In the genomic region with DNA sequence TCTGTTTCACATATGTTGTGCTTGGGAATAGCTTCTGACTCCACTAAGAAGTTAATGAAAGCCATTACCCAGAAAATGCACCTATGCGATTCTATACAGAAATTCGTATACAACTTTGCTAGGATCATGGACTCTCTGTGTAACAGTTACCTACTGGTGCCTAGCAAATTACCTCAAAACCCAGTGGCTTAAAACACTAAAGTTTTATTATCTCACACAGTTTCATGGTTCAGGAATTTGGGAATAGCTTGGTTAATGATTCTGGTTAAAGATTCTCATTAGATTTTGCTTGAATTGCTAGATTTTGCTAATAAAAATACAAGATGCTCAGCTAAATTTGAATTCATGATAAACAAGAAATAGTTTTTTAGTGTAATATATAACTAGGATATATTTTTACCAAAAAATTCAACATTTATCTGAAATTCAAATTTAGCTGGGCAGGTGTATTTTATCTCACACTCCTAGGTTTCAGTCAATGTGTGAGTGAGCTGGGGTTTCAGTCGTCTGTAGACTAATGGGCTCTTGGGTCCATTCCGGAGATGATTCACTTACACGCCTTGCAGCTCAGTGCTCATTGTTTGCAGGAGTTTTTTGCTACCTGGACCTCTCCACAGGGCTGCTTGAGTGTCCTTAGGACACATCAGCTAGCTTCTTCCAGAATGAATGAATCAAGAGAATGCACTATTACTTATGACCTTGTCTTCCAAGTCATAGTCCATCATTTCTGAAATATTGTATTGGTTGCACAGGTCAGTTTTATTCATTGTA, we compare ENCODE assay signal across 15 cellular contexts.
DNase-seq lines count a peak whose midpoint lies in the region; ATAC-seq, FAIRE-seq and TF ChIP-seq lines count a peak whose summit lies in the region.
"Had no signal": no experiment of that assay in that cellular context is flagged by ENCODE, and none has a peak within 500 bp of the region (broad histone marks: within the 10 kb centered on the region; RNA-seq: fewer than 3 reads in every experiment).

No MANE protein-coding gene starts in this region.

- no peak overlapping the region for H3K14ac ChIP-seq in H9 (ENCODE audit: insufficient read depth, low read length)

- H2AK5ac ChIP-seq in H9 (ENCODE audit: insufficient read length, low read length), result no peak overlapping the region

- no peaks in the 10 kb centered on the region for H4K20me1 ChIP-seq in H9 (ENCODE audit: control insufficient read depth, insufficient read depth, insufficient read length)

- H3K4me3 Mint-ChIP-seq in H9, result no peak overlapping the region
- H3K4me3 Mint-ChIP-seq in naive thymus-derived CD8-positive, alpha-beta T cell, result no peak overlapping the region
- H3K4me3 Mint-ChIP-seq: CD4-positive, alpha-beta T cell had no signal

- no peak overlapping the region for H2BK5ac ChIP-seq in H9 (ENCODE audit: insufficient read length, low read length)

- H3K23ac ChIP-seq in H9 (ENCODE audit: insufficient read length, low read depth, low read length), result no peak overlapping the region

- no peak overlapping the region for H3K4me2 ChIP-seq in H9 (ENCODE audit: insufficient read depth, insufficient read length, low read length)

- H3K18ac ChIP-seq in H9 (ENCODE audit: insufficient read length, low read depth, low read length), result no peak overlapping the region

- no peaks in the 10 kb centered on the region; the same call in 1 of the 2 replicates for H3K27me3 Mint-ChIP-seq in H9 (ENCODE audit: low read depth)
- H3K27me3 Mint-ChIP-seq in naive thymus-derived CD8-positive, alpha-beta T cell, result peaks cover 2 to 9% (median 3%) of the 10 kb centered on the region in 5 donors
- H3K27me3 Mint-ChIP-seq: CD4-positive, alpha-beta T cell had no signal

- H2BK120ac ChIP-seq in H9 (ENCODE audit: low read depth, low read length, poor library complexity, severe bottlenecking), result no peak overlapping the region

- TF ChIP-seq CTCF in H9 (conservative IDR thresholded peaks at IDR 0.05), result no peak

- H3K4me1 ChIP-seq in H9 (ENCODE audit: insufficient read depth, low read length), result no peaks in the 10 kb centered on the region

- H3K9ac ChIP-seq in H9 (ENCODE audit: extremely low read depth, insufficient read length, low read length), result no peak overlapping the region

- in situ Hi-C loops in Caki2 (cut with HindIII; ENCODE audit: low pct_unique_long_range_greater_than_20kb, low sequenced_read_pairs), result no loop called here

- H2BK20ac ChIP-seq in H9 (ENCODE audit: low read depth, low read length, poor library complexity, severe bottlenecking), result no peak overlapping the region

- no peaks in the 10 kb centered on the region for H3K79me2 ChIP-seq in H9 (ENCODE audit: insufficient read depth, low read length)

- H3T11ph ChIP-seq in H9 (ENCODE audit: low read length), result no peak overlapping the region

- no peaks in the 10 kb centered on the region for H3K36me3 Mint-ChIP-seq in H9 (ENCODE audit: insufficient read depth in 1 of 3, low read depth in 3 of 3)
- H3K36me3 Mint-ChIP-seq in naive thymus-derived CD8-positive, alpha-beta T cell, result no peaks in the 10 kb centered on the region

- H3K9me3 ChIP-seq in H9 (ENCODE audit: control insufficient read depth, low read depth, low read length), result no peaks in the 10 kb centered on the region

- no peak overlapping the region for H2AFZ ChIP-seq in H9 (ENCODE audit: low read length)

- no peaks in the 10 kb centered on the region for H3K9me3 Mint-ChIP-seq in H9
- no peaks in the 10 kb centered on the region for H3K9me3 Mint-ChIP-seq in naive thymus-derived CD8-positive, alpha-beta T cell
- H3K9me3 Mint-ChIP-seq: CD4-positive, alpha-beta T cell had no signal

- no peak overlapping the region for H3K4ac ChIP-seq in H9 (ENCODE audit: low read depth, low read length)

- no peaks in the 10 kb centered on the region for H3K79me1 ChIP-seq in H9 (ENCODE audit: insufficient read depth, low read depth, low read length, poor library complexity, severe bottlenecking)

- no peak overlapping the region for H3K27ac Mint-ChIP-seq in H9
- H3K27ac Mint-ChIP-seq in naive thymus-derived CD8-positive, alpha-beta T cell, result no peak overlapping the region
- H3K27ac Mint-ChIP-seq: CD4-positive, alpha-beta T cell had no signal

- ATAC-seq in naive thymus-derived CD8-positive, alpha-beta T cell, result no peak
- ATAC-seq: GM12878 had no signal

- no peaks in the 10 kb centered on the region for H3K23me2 ChIP-seq in H9 (ENCODE audit: insufficient read length, low read depth, low read length, poor library complexity, severe bottlenecking)

- H2BK12ac ChIP-seq in H9 (ENCODE audit: insufficient read length, low read depth, low read length), result no peak overlapping the region

- no peak overlapping the region for H4K5ac ChIP-seq in H9 (ENCODE audit: insufficient read length, low read depth, low read length)

- H3K56ac ChIP-seq in H9 (ENCODE audit: insufficient read length, low read depth, low read length), result no peak overlapping the region

- POLR2A ChIA-PET in naive thymus-derived CD8-positive, alpha-beta T cell (lab: Charles Lee), result no interaction called here

- no CpG with 5 or more reads among the region's 5 CpGs for WGBS in H9 (ENCODE audit: extremely low coverage, insufficient read length, low lambda C conversion rate)

- H3K27me3 ChIP-seq in H9 (ENCODE audit: insufficient read depth, low read length), result no peaks in the 10 kb centered on the region

- peak; percentile 85 for DNase-seq in Caki2 (ENCODE audit: low read depth)
- peak; percentile 33 for DNase-seq in RCC 7860 (ENCODE audit: low spot score)
- no peak for DNase-seq in epithelial cell of prostate (ENCODE audit: low read depth, low spot score)
- peak; percentile 96 for DNase-seq in kidney tubule cell (ENCODE audit: low spot score)
- DNase-seq in H9, result no peak
- DNase-seq in amygdala (lab: John Stamatoyannopoulos, UW), result no peak
- no peak for DNase-seq in naive thymus-derived CD8-positive, alpha-beta T cell
- DNase-seq in HuH-7 (ENCODE audit: low spot score), result no peak
- DNase-seq: 8988T; C1 segment of cervical spinal cord; CD4-positive, alpha-beta T cell; DMS79 had no signal

- H2BK15ac ChIP-seq in H9 (ENCODE audit: low read depth, low read length), result no peak overlapping the region

- H4K91ac ChIP-seq in H9 (ENCODE audit: insufficient read length, low read depth, low read length), result no peak overlapping the region

- H3K4me1 Mint-ChIP-seq in H9, result no peaks in the 10 kb centered on the region
- no peaks in the 10 kb centered on the region for H3K4me1 Mint-ChIP-seq in naive thymus-derived CD8-positive, alpha-beta T cell

- no peak overlapping the region for H4K8ac ChIP-seq in H9 (replicated peaks; ENCODE audit: insufficient read length, low read depth, low read length)

- FAIRE-seq in RCC 7860 (lab: Jason Lieb, UNC), result no peak
- FAIRE-seq: GM12878, GM18507, H54 had no signal

- peak overlapping the region; percentile 4 for H3K27ac ChIP-seq in epithelial cell of prostate
- no peak overlapping the region for H3K27ac ChIP-seq in H9 (ENCODE audit: insufficient read length, low read depth, low read length)

Comparison
In these comparisons a context has a peak if more than half of its experiments do, and no peak if none do; other contexts are left out.
1. DNase-seq: peak in Caki2 (single experiment), RCC 7860 (single experiment) and kidney tubule cell (single experiment); none in epithelial cell of prostate (single experiment), H9 (single experiment), amygdala (0 of 56), naive thymus-derived CD8-positive, alpha-beta T cell (0 of 10) and HuH-7 (single experiment).